Comparison of ENCODE assay signal across 8 cellular contexts in the genomic region with DNA sequence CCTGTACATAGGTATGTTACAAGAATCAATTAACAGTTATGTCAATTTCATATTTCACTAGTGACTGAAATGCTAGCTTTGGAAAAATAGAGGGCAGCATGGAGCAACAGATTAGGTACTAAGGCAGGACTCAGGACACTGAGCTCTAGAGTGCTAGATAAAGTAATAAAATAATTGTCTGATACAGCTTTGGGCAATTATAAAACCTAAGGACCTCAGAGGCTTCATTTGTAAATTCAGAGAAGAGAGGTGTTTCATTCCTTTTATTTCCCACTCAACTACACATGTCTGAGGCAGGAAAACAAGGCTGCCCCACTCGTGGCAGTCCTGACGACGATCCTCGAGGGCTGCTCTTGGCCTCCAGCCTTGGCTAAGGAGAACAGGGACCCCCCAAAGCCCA.
DNase-seq lines count a peak whose midpoint lies in the region; ATAC-seq and TF ChIP-seq lines count a peak whose summit lies in the region.

No MANE protein-coding gene starts in this region.

- no peak overlapping the region for H3K27ac ChIP-seq in H9 (ENCODE audit: insufficient read length, low read depth, low read length)
- no peak overlapping the region for H3K27ac ChIP-seq in RWPE1
- H3K27ac ChIP-seq in tibial nerve = peak overlapping the region in 2 of 4 donors; percentile 29 to 49

- H3T11ph ChIP-seq in H9 (ENCODE audit: low read length) = no peak overlapping the region

- no peak overlapping the region for H4K8ac ChIP-seq in H9 (replicated peaks; ENCODE audit: insufficient read length, low read depth, low read length)

- H3K27ac Mint-ChIP-seq in H9 = peak overlapping the region; percentile 59 to 78 (median 71); a peak in 5 of 7 replicates
- no peak overlapping the region for H3K27ac Mint-ChIP-seq in stimulated activated naive CD8-positive, alpha-beta T cell treated with anti-CD3 and anti-CD28 coated beads, Interleukin-15, amount 100 ng/mL, for 72 hours

- no peaks in the 10 kb centered on the region for H3K9me3 Mint-ChIP-seq in H9
- no peaks in the 10 kb centered on the region for H3K9me3 Mint-ChIP-seq in stimulated activated naive CD8-positive, alpha-beta T cell treated with anti-CD3 and anti-CD28 coated beads, Interleukin-15, amount 100 ng/mL, for 72 hours

- H3K4me1 ChIP-seq in H9 (ENCODE audit: insufficient read depth, low read length) (no peaks in the 10 kb centered on the region), tibial nerve (peaks cover 0 to 7% (median 3%) of the 10 kb centered on the region in 4 donors)

- H3K23ac ChIP-seq in H9 (ENCODE audit: insufficient read length, low read depth, low read length) = no peak overlapping the region

- H2AK5ac ChIP-seq in H9 (ENCODE audit: insufficient read length, low read length) = no peak overlapping the region

- DNase-seq in AML-193 (lab: John Stamatoyannopoulos, UW) (peak; percentile 41 to 45), H9 (no peak), RWPE1 (ENCODE audit: low spot score) (peak; percentile 8), fibroblast of pulmonary artery (ENCODE audit: low read depth) (peak; percentile 60), tibial nerve (ENCODE audit: low spot score in 2 of 2) (no peak)
- no peak for DNase-seq in activated CD4-positive, CD25-positive, alpha-beta regulatory T cell treated with anti-CD3 and anti-CD28 coated beads, Interleukin-2, amount 50 U/mL, for 72 hours
- DNase-seq in stimulated activated naive CD8-positive, alpha-beta T cell treated with anti-CD3 and anti-CD28 coated beads, Interleukin-15, amount 100 ng/mL, for 72 hours = no peak

- no peak overlapping the region for H2BK20ac ChIP-seq in H9 (ENCODE audit: low read depth, low read length, poor library complexity, severe bottlenecking)

- H3K4me3 Mint-ChIP-seq in H9 = no peak overlapping the region
- no peak overlapping the region for H3K4me3 Mint-ChIP-seq in stimulated activated naive CD8-positive, alpha-beta T cell treated with anti-CD3 and anti-CD28 coated beads, Interleukin-15, amount 100 ng/mL, for 72 hours

- no peak for TF ChIP-seq POLR2A in tibial nerve (IDR thresholded peaks at IDR 0.05)

- H3K56ac ChIP-seq in H9 (ENCODE audit: insufficient read length, low read depth, low read length) = no peak overlapping the region

- TF ChIP-seq EP300 in tibial nerve (IDR thresholded peaks at IDR 0.05) = no peak

- H3K9me3 ChIP-seq in H9 (ENCODE audit: control insufficient read depth, low read depth, low read length) (no peaks in the 10 kb centered on the region), tibial nerve (no peaks in the 10 kb centered on the region)

- H3K4me3 ChIP-seq in fibroblast of pulmonary artery (replicated peaks; ENCODE audit: low read depth, low read length) (no peak overlapping the region), tibial nerve (no peak overlapping the region)

- POLR2A ChIA-PET in RWPE1 (lab: Yijun Ruan, JAX; ENCODE audit: low non-redundant PET) = no interaction called here

- H2BK15ac ChIP-seq in H9 (ENCODE audit: low read depth, low read length) = no peak overlapping the region

- H4K5ac ChIP-seq in H9 (ENCODE audit: insufficient read length, low read depth, low read length) = no peak overlapping the region

- no peaks in the 10 kb centered on the region for H3K27me3 Mint-ChIP-seq in H9 (ENCODE audit: low read depth)
- no peaks in the 10 kb centered on the region for H3K27me3 Mint-ChIP-seq in stimulated activated naive CD8-positive, alpha-beta T cell treated with anti-CD3 and anti-CD28 coated beads, Interleukin-15, amount 100 ng/mL, for 72 hours

- no peak overlapping the region for H3K4me2 ChIP-seq in H9 (ENCODE audit: insufficient read depth, insufficient read length, low read length)

- H3K79me2 ChIP-seq in H9 (ENCODE audit: insufficient read depth, low read length) = no peaks in the 10 kb centered on the region

- no peaks in the 10 kb centered on the region for H3K23me2 ChIP-seq in H9 (ENCODE audit: insufficient read length, low read depth, low read length, poor library complexity, severe bottlenecking)

- H3K79me1 ChIP-seq in H9 (ENCODE audit: insufficient read depth, low read depth, low read length, poor library complexity, severe bottlenecking) = no peaks in the 10 kb centered on the region

- WGBS in H9 (ENCODE audit: extremely low coverage, insufficient read length, low lambda C conversion rate) = no CpG with 5 or more reads among the region's 4 CpGs
- WGBS in tibial nerve, 2 donors = 63 to 83% methylated on average over 4 of the region's 4 CpGs

- no peak overlapping the region for H3K14ac ChIP-seq in H9 (ENCODE audit: insufficient read depth, low read length)

- no peak overlapping the region for H3K4ac ChIP-seq in H9 (ENCODE audit: low read depth, low read length)

- peaks cover 0 to 5% of the 10 kb centered on the region in 2 experiments for H3K4me1 Mint-ChIP-seq in H9
- H3K4me1 Mint-ChIP-seq in stimulated activated naive CD8-positive, alpha-beta T cell treated with anti-CD3 and anti-CD28 coated beads, Interleukin-15, amount 100 ng/mL, for 72 hours = peaks cover 8% of the 10 kb centered on the region

- no peak overlapping the region for H2BK5ac ChIP-seq in H9 (ENCODE audit: insufficient read length, low read length)

- peaks cover 13 to 22% (median 14%) of the 10 kb centered on the region in 3 experiments for H3K36me3 Mint-ChIP-seq in H9 (ENCODE audit: insufficient read depth in 1 of 3, low read depth in 3 of 3)

- H3K27me3 ChIP-seq in H9 (ENCODE audit: insufficient read depth, low read length) (no peaks in the 10 kb centered on the region), tibial nerve (no peaks in the 10 kb centered on the region)

- no peak for ATAC-seq in GM21825 (IDR thresholded peaks at IDR 0.05; ENCODE audit: unreplicated experiment)
- ATAC-seq in stimulated activated naive CD8-positive, alpha-beta T cell treated with anti-CD3 and anti-CD28 coated beads, Interleukin-15, amount 100 ng/mL, for 72 hours = no peak

- CTCF ChIA-PET in RWPE1 (lab: Yijun Ruan, JAX) = interaction anchor here (0.6 to 1.5 kb wide), 4 partner anchors 12 to 399 kb away, joined by 3 to 5 read pairs (median 4); no protein-coding TSS in a partner anchor

- TF ChIP-seq CTCF in H9 (conservative IDR thresholded peaks at IDR 0.05) (peak; percentile 58), RWPE1 (conservative IDR thresholded peaks at IDR 0.05; ENCODE audit: low read depth) (peak; percentile 65), fibroblast of pulmonary artery (IDR thresholded peaks at IDR 0.05; ENCODE audit: low read length, missing control alignments) (peak; percentile 68), tibial nerve (IDR thresholded peaks at IDR 0.05) (peak in 4 of 5 experiments; percentile 26 to 45 (median 44))

- no peak overlapping the region for H2BK120ac ChIP-seq in H9 (ENCODE audit: low read depth, low read length, poor library complexity, severe bottlenecking)

- no peak overlapping the region for H2AFZ ChIP-seq in H9 (ENCODE audit: low read length)

- H4K91ac ChIP-seq in H9 (ENCODE audit: insufficient read length, low read depth, low read length) = no peak overlapping the region

- no peak overlapping the region for H2BK12ac ChIP-seq in H9 (ENCODE audit: insufficient read length, low read depth, low read length)

- H3K36me3 ChIP-seq in tibial nerve = peaks cover 0 to 31% (median 0%) of the 10 kb centered on the region in 3 donors

- H4K20me1 ChIP-seq in H9 (ENCODE audit: control insufficient read depth, insufficient read depth, insufficient read length) = no peaks in the 10 kb centered on the region

- no peak overlapping the region for H3K9ac ChIP-seq in H9 (ENCODE audit: extremely low read depth, insufficient read length, low read length)

- H3K18ac ChIP-seq in H9 (ENCODE audit: insufficient read length, low read depth, low read length) = no peak overlapping the region

Comparison
In these comparisons a context has a peak if more than half of its experiments do, and no peak if none do; other contexts are left out.
1. DNase-seq: peak in AML-193 (2 of 2), RWPE1 (single experiment) and fibroblast of pulmonary artery (single experiment); none in H9 (single experiment), tibial nerve (0 of 2), activated CD4-positive, CD25-positive, alpha-beta regulatory T cell treated with anti-CD3 and anti-CD28 coated beads, Interleukin-2, amount 50 U/mL, for 72 hours (single experiment) and stimulated activated naive CD8-positive, alpha-beta T cell treated with anti-CD3 and anti-CD28 coated beads, Interleukin-15, amount 100 ng/mL, for 72 hours (0 of 2).
2. H3K27ac Mint-ChIP-seq: peak in H9 (3 of 3); none in stimulated activated naive CD8-positive, alpha-beta T cell treated with anti-CD3 and anti-CD28 coated beads, Interleukin-15, amount 100 ng/mL, for 72 hours (0 of 2).
3. Peak in every context shown above with its lines, with median percentiles within 50 percentile points of each other: CTCF ChIP-seq.